ENCODE assay signal across 15 cellular contexts in the genomic region with DNA sequence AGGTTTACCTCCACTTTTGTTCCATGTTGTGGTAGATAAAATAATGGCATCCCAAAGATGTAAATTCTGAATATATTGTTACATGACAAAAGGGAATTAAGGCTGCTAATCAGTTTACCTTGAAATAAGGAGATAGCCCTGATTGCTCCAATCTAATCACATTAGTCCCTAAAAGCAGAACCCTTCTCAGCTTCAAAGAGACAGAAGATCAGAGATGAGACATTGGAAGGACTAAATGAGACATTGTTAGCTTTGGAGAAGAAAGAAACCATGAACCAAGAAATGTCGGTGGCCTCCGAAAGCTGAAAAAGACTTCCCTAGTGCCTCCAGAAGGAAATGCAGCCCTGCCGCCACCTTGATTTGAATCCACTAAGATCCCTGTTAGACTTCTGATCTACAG.
A peak's percentile ranks its signal among the peaks of the same experiment; 100 is the strongest.
DNase-seq lines count a peak whose midpoint lies in the region; ATAC-seq, FAIRE-seq and TF ChIP-seq lines count a peak whose summit lies in the region.
"Had no signal": no experiment of that assay in that cellular context is flagged by ENCODE, and none has a peak within 500 bp of the region (broad histone marks: within the 10 kb centered on the region; RNA-seq: fewer than 3 reads in every experiment).

No MANE protein-coding gene starts in this region.

- no peaks in the 10 kb centered on the region for H3K79me2 ChIP-seq in trophoblast cell (ENCODE audit: control insufficient read depth, insufficient read depth, low read length, poor library complexity)

- no peaks in the 10 kb centered on the region for H3K9me3 ChIP-seq in trophoblast cell (ENCODE audit: insufficient read depth, low read depth, low read length)

- no peak overlapping the region for H2BK5ac ChIP-seq in trophoblast cell (ENCODE audit: low read depth, low read length, poor library complexity)

- H3K14ac ChIP-seq in trophoblast cell (ENCODE audit: low read length): no peak overlapping the region

- no peak overlapping the region for H2BK12ac ChIP-seq in trophoblast cell (ENCODE audit: low read length)

- H3K23ac ChIP-seq in trophoblast cell (ENCODE audit: low read length): no peak overlapping the region

- H3K18ac ChIP-seq in trophoblast cell (ENCODE audit: low read length): no peak overlapping the region

- H4K8ac ChIP-seq in trophoblast cell (ENCODE audit: low read depth, low read length): no peak overlapping the region

- H4K91ac ChIP-seq in trophoblast cell (ENCODE audit: low read depth, low read length): peak overlapping the region; percentile 39

- peaks cover 8% of the 10 kb centered on the region for H3K79me1 ChIP-seq in trophoblast cell (ENCODE audit: low read length)

- H3K27me3 ChIP-seq in trophoblast cell (ENCODE audit: insufficient read depth, low read length) (no peaks in the 10 kb centered on the region), dorsolateral prefrontal cortex (no peaks in the 10 kb centered on the region)
- H3K27me3 ChIP-seq: BLaER1 treated with 17β-estradiol and CSF1 and Interleukin-3, amounts not matched to agents 10 nM and 100 nM had no signal

- H3K4ac ChIP-seq in trophoblast cell (ENCODE audit: low read depth, low read length): no peak overlapping the region

- DNase-seq in HTR-8/SVneo (ENCODE audit: insufficient read length, low spot score) (no peak), SK-N-DZ (ENCODE audit: low spot score) (peak; percentile 85), trophoblast cell (no peak), dorsolateral prefrontal cortex (no peak), SIG-M5 (lab: John Stamatoyannopoulos, UW) (no peak)
- DNase-seq: ACHN; Calu3; CD4-positive, CD25-positive, alpha-beta regulatory T cell; DMS 273 treated with DMSO at 0.1 percent for 48 hours; IMR-90; KBM-7 had no signal

- no peak overlapping the region for H3K4me2 ChIP-seq in trophoblast cell (ENCODE audit: low read length)
- H3K4me2 ChIP-seq: BLaER1 treated with 17β-estradiol and CSF1 and Interleukin-3, amounts not matched to agents 10 nM and 100 nM had no signal

- H3K36me3 ChIP-seq in trophoblast cell (ENCODE audit: control insufficient read depth in 1 of 2, insufficient read depth in 2 of 2, low read length in 2 of 2): no peaks in the 10 kb centered on the region
- H3K36me3 ChIP-seq: BLaER1 treated with 17β-estradiol and CSF1 and Interleukin-3, amounts not matched to agents 10 nM and 100 nM had no signal

- H2BK120ac ChIP-seq in trophoblast cell (ENCODE audit: insufficient read depth, low read length, poor library complexity): no peak overlapping the region

- no peak for ATAC-seq in GM19035 (IDR thresholded peaks at IDR 0.05; ENCODE audit: unreplicated experiment)

- no CpG with 5 or more reads among the region's 3 CpGs for WGBS in trophoblast cell (ENCODE audit: extremely low coverage, insufficient coverage, insufficient read length)

- peaks cover 2 to 4% of the 10 kb centered on the region in 2 experiments for H3K4me1 ChIP-seq in trophoblast cell (ENCODE audit: control insufficient read depth in 1 of 2, insufficient read depth in 2 of 2, low read length in 2 of 2)
- H3K4me1 ChIP-seq: BLaER1 treated with 17β-estradiol and CSF1 and Interleukin-3, amounts not matched to agents 10 nM and 100 nM had no signal

- peak; percentile 7 for TF ChIP-seq CTCF in GM12873 (IDR thresholded peaks at IDR 0.05; ENCODE audit: insufficient read depth, low read depth, low read length, missing control alignments)
- no peak for TF ChIP-seq CTCF in dorsolateral prefrontal cortex (IDR thresholded peaks at IDR 0.05 in 54 of 56, conservative IDR thresholded peaks at IDR 0.05 in 2 of 56; ENCODE audit: low read depth in 1 of 56, partially characterized antibody in 56 of 56)

- H3K4me3 ChIP-seq in trophoblast cell (ENCODE audit: low read depth, low read length) (no peak overlapping the region), dorsolateral prefrontal cortex (no peak overlapping the region)
- H3K4me3 ChIP-seq: BLaER1 treated with 17β-estradiol and CSF1 and Interleukin-3, amounts not matched to agents 10 nM and 100 nM had no signal

- intact Hi-C loops in dorsolateral prefrontal cortex (cut with DNase I): no loop called here

- H4K12ac ChIP-seq in trophoblast cell (ENCODE audit: low read depth, low read length): no peak overlapping the region

- H2AFZ ChIP-seq in trophoblast cell (ENCODE audit: insufficient read depth, low read length, poor library complexity): no peak overlapping the region

- H3K27ac ChIP-seq in trophoblast cell (ENCODE audit: low read depth, low read length) (no peak overlapping the region), dorsolateral prefrontal cortex (no peak overlapping the region)
- H3K27ac ChIP-seq: BLaER1 treated with 17β-estradiol and CSF1 and Interleukin-3, amounts not matched to agents 10 nM and 100 nM had no signal

- FAIRE-seq in HTR-8/SVneo (lab: Jason Lieb, UNC): peak; percentile 20
- FAIRE-seq: GM12891 had no signal

- no peak overlapping the region for H3K9ac ChIP-seq in trophoblast cell (ENCODE audit: low read length)
- H3K9ac ChIP-seq: BLaER1 treated with 17β-estradiol and CSF1 and Interleukin-3, amounts not matched to agents 10 nM and 100 nM had no signal

- H2AK5ac ChIP-seq in trophoblast cell (ENCODE audit: low read length): no peak overlapping the region
